In genomic region chr6:15370730-15371129, GRCh38 we compare ENCODE assay signal across 13 cellular contexts.
"Had no signal": no experiment of that assay in that cellular context is flagged by ENCODE, and none has a peak within 500 bp of the region (broad histone marks: within the 10 kb centered on the region; RNA-seq: fewer than 3 reads in every experiment).

No MANE protein-coding gene starts in this region.

- H3K27ac Mint-ChIP-seq: activated CD8-positive, alpha-beta memory T cell treated with anti-CD3 and anti-CD28 coated beads, Interleukin-2, amount 10 ng/mL, durations not matched to agents 7 days and 5 days had no signal

- H3K4me3 Mint-ChIP-seq: activated CD8-positive, alpha-beta memory T cell treated with anti-CD3 and anti-CD28 coated beads, Interleukin-2, amount 10 ng/mL, durations not matched to agents 7 days and 5 days; activated naive CD4-positive, alpha-beta T cell treated with anti-CD3 and anti-CD28 coated beads, Interleukin-2, amount 50 U/mL, for 24 hours; activated T-cell treated with anti-CD3 and anti-CD28 coated beads, Interleukin-2, amount 50 U/mL, for 4 hours; neural crest cell; stimulated activated naive CD8-positive, alpha-beta T cell treated with anti-CD3 and anti-CD28 coated beads, Interleukin-15, amount 100 ng/mL, for 72 hours had no signal

- H3K4me3 ChIP-seq: right lobe of liver, smooth muscle cell, testis had no signal

- H3K27me3 Mint-ChIP-seq: activated CD8-positive, alpha-beta memory T cell treated with anti-CD3 and anti-CD28 coated beads, Interleukin-2, amount 10 ng/mL, durations not matched to agents 7 days and 5 days; activated naive CD4-positive, alpha-beta T cell treated with anti-CD3 and anti-CD28 coated beads, Interleukin-2, amount 50 U/mL, for 24 hours; stimulated activated naive CD8-positive, alpha-beta T cell treated with anti-CD3 and anti-CD28 coated beads, Interleukin-15, amount 100 ng/mL, for 72 hours had no signal

- H3K27ac ChIP-seq: right lobe of liver, testis had no signal

- H3K9me3 ChIP-seq: right lobe of liver, testis had no signal

- H3K27me3 ChIP-seq: right lobe of liver, testis had no signal

- H3K9me3 Mint-ChIP-seq: activated naive CD4-positive, alpha-beta T cell treated with anti-CD3 and anti-CD28 coated beads, Interleukin-2, amount 50 U/mL, for 24 hours; activated T-cell treated with anti-CD3 and anti-CD28 coated beads, Interleukin-2, amount 50 U/mL, for 4 hours; neural crest cell; stimulated activated naive CD8-positive, alpha-beta T cell treated with anti-CD3 and anti-CD28 coated beads, Interleukin-15, amount 100 ng/mL, for 72 hours had no signal

- H3K4me1 ChIP-seq: testis had no signal

- H3K36me3 ChIP-seq: right lobe of liver had no signal

- DNase-seq: activated CD4-positive, alpha-beta T cell treated with anti-CD3 and anti-CD28 coated beads, Interleukin-2, amount 50 U/mL, for 4 hours; activated CD8-positive, alpha-beta memory T cell treated with anti-CD3 and anti-CD28 coated beads, Interleukin-2, amount 10 ng/mL, durations not matched to agents 7 days and 5 days; activated effector memory CD4-positive, alpha-beta T cell treated with anti-CD3 and anti-CD28 coated beads, Interleukin-2, amount 50 U/mL, for 16 hours; activated T-cell treated with anti-CD3 and anti-CD28 coated beads, Interleukin-2, amount 50 U/mL, for 4 hours; caudate nucleus; foreskin fibroblast; right lobe of liver; stimulated activated naive CD8-positive, alpha-beta T cell treated with anti-CD3 and anti-CD28 coated beads, Interleukin-15, amount 100 ng/mL, for 72 hours; testis had no signal

- ATAC-seq: activated CD4-positive, CD25-positive, alpha-beta regulatory T cell treated with anti-CD3 and anti-CD28 coated beads, Interleukin-2, amount 50 U/mL, for 24 hours; activated CD8-positive, alpha-beta memory T cell treated with anti-CD3 and anti-CD28 coated beads, Interleukin-2, amount 10 ng/mL, durations not matched to agents 7 days and 5 days; activated T-cell treated with anti-CD3 and anti-CD28 coated beads, Interleukin-2, amount 50 U/mL, for 4 hours; right lobe of liver; stimulated activated naive CD8-positive, alpha-beta T cell treated with anti-CD3 and anti-CD28 coated beads, Interleukin-15, amount 100 ng/mL, for 72 hours had no signal
